Comparison of ENCODE assay signal across 8 cellular contexts in genomic region chr6:160005861-160006540, GRCh38. TPM values are rescaled to one million over a fixed set of nuclear protein-coding genes. Genes with fewer than 3 reads are reported as not detected.
DNase-seq lines count a peak whose midpoint lies in the region; ATAC-seq and TF ChIP-seq lines count a peak whose summit lies in the region.
"Had no signal": no experiment of that assay in that cellular context is flagged by ENCODE, and none has a peak within 500 bp of the region (broad histone marks: within the 10 kb centered on the region; RNA-seq: fewer than 3 reads in every experiment).

No MANE protein-coding gene starts in this region.

- H2AK5ac ChIP-seq in IMR-90 (ENCODE audit: low read depth, low read length), result no peak overlapping the region

- in situ Hi-C loops in IMR-90 (cut with MboI; ENCODE audit: low sequenced_read_pairs), result no loop called here

- H3K27ac ChIP-seq in IMR-90 (ENCODE audit: insufficient read depth, low read length), result no peak overlapping the region
- H3K27ac ChIP-seq: breast epithelium had no signal

- H2BK20ac ChIP-seq in IMR-90 (ENCODE audit: low read depth, low read length), result no peak overlapping the region

- TF ChIP-seq CTCF in IMR-90 (conservative IDR thresholded peaks at IDR 0.05; ENCODE audit: low read depth, low read length), result no peak
- TF ChIP-seq CTCF in cardiac fibroblast (IDR thresholded peaks at IDR 0.05; ENCODE audit: low read depth, low read length), result no peak

- no peak overlapping the region for H3K14ac ChIP-seq in IMR-90 (replicated peaks; ENCODE audit: low read depth, low read length)

- intact Hi-C loops in IMR-90 (cut with micrococcal nuclease), result loop anchor here (5.0 kb wide), 1 partner anchor 34 kb away; no protein-coding TSS in a partner anchor

- no peaks in the 10 kb centered on the region for H3K27me3 Mint-ChIP-seq in stimulated activated naive B cell treated with anti-CD40 and anti-IgM and Interleukin-4, amounts not matched to agents 10 μg/mL and 1 μg/mL and 100 μg/mL, for 72 hours

- H3K4me2 ChIP-seq in IMR-90 (ENCODE audit: low read depth, low read length), result peak overlapping the region; percentile 42; the same call in 1 of the 2 replicates

- CTCF ChIA-PET in IMR-90 (lab: Yijun Ruan, JAX), result no interaction called here

- no peak overlapping the region for H2BK120ac ChIP-seq in IMR-90 (ENCODE audit: low read depth, low read length)

- H3K4ac ChIP-seq in IMR-90 (ENCODE audit: low read depth, low read length), result no peak overlapping the region

- H4K5ac ChIP-seq in IMR-90 (ENCODE audit: low read depth, low read length), result no peak overlapping the region

- peaks cover 2% of the 10 kb centered on the region; the same call in 1 of the 2 replicates for H3K4me1 ChIP-seq in IMR-90 (ENCODE audit: control insufficient read depth, insufficient read depth, low read length)
- H3K4me1 ChIP-seq: breast epithelium had no signal

- dilution Hi-C loops in IMR-90 (cut with HindIII; ENCODE audit: low sequenced_read_pairs, unreplicated experiment), result no loop called here

- no peak overlapping the region for H3K27ac Mint-ChIP-seq in stimulated activated naive B cell treated with anti-CD40 and anti-IgM and Interleukin-4, amounts not matched to agents 10 μg/mL and 1 μg/mL and 100 μg/mL, for 72 hours

- ATAC-seq in IMR-90 (ENCODE audit: low read depth), result peak; percentile 98
- ATAC-seq in stimulated activated naive B cell treated with anti-CD40 and anti-IgM and Interleukin-4, amounts not matched to agents 10 μg/mL and 1 μg/mL and 100 μg/mL, for 72 hours (replicated peaks), result peak in 1 of 2 donors; percentile 25

- H4K20me1 ChIP-seq in IMR-90 (ENCODE audit: insufficient read depth, low read length), result peaks cover 62% of the 10 kb centered on the region

- no peak for TF ChIP-seq RAD21 in IMR-90 (IDR thresholded peaks at IDR 0.05; ENCODE audit: low read length)

- peaks cover 27 to 60% of the 10 kb centered on the region in 2 donors for H3K4me1 Mint-ChIP-seq in stimulated activated naive B cell treated with anti-CD40 and anti-IgM and Interleukin-4, amounts not matched to agents 10 μg/mL and 1 μg/mL and 100 μg/mL, for 72 hours

- no peak for TF ChIP-seq POLR2A in IMR-90 (IDR thresholded peaks at IDR 0.05; ENCODE audit: low read depth, low read length)

- no peak overlapping the region for H3K23ac ChIP-seq in IMR-90 (ENCODE audit: low read depth, low read length)

- 66% methylated on average over 29 of the region's 57 CpGs; no CpG with 5 or more reads in 1 of the 2 experiments for WGBS in IMR-90 (ENCODE audit: extremely low coverage in 2 of 2, insufficient read length in 1 of 2), 2 experiments

- H3K36me3 Mint-ChIP-seq in stimulated activated naive B cell treated with anti-CD40 and anti-IgM and Interleukin-4, amounts not matched to agents 10 μg/mL and 1 μg/mL and 100 μg/mL, for 72 hours, result peaks cover 45 to 63% of the 10 kb centered on the region in 2 donors

- POLR2A ChIA-PET in IMR-90 (lab: Charles Lee; ENCODE audit: unreplicated experiment), result no interaction called here

- no peak overlapping the region for H2BK5ac ChIP-seq in IMR-90 (ENCODE audit: low read depth, low read length, poor library complexity, severe bottlenecking)

- H2BK15ac ChIP-seq in IMR-90 (ENCODE audit: low read depth, low read length), result no peak overlapping the region

- no peak overlapping the region for H4K91ac ChIP-seq in IMR-90 (ENCODE audit: insufficient read depth, low read depth, low read length)

- H3K9ac ChIP-seq in IMR-90 (ENCODE audit: low read depth, low read length), result no peak overlapping the region

- H4K8ac ChIP-seq in IMR-90 (ENCODE audit: low read depth in 2 of 2, low read length in 2 of 2), result no peak overlapping the region

- H3K4me3 Mint-ChIP-seq in stimulated activated naive B cell treated with anti-CD40 and anti-IgM and Interleukin-4, amounts not matched to agents 10 μg/mL and 1 μg/mL and 100 μg/mL, for 72 hours, result peak overlapping the region; percentile 46 to 62

- H3K9me3 ChIP-seq in IMR-90 (ENCODE audit: control insufficient read depth, insufficient read depth, low read length), result peaks cover 3% of the 10 kb centered on the region; the same call in 1 of the 2 replicates
- H3K9me3 ChIP-seq: breast epithelium had no signal

- peaks cover 26 to 61% of the 10 kb centered on the region in 2 experiments for H3K79me1 ChIP-seq in IMR-90 (ENCODE audit: low read depth in 1 of 2, low read length in 2 of 2)

- H3K9me1 ChIP-seq in IMR-90 (ENCODE audit: insufficient read depth, low read length), result peaks cover 8% of the 10 kb centered on the region; the same call in 1 of the 2 replicates

- H2AFZ ChIP-seq in IMR-90 (replicated peaks; ENCODE audit: low read length, poor library complexity), result peak overlapping the region; percentile 74

- no peak overlapping the region for H2AK9ac ChIP-seq in IMR-90 (replicated peaks; ENCODE audit: low read depth, low read length, poor library complexity)

- no peak overlapping the region for H3K18ac ChIP-seq in IMR-90 (ENCODE audit: low read depth, low read length)

- H3K4me3 ChIP-seq in IMR-90 (ENCODE audit: insufficient read depth, low read depth, low read length), result no peak overlapping the region
- H3K4me3 ChIP-seq in cardiac fibroblast (replicated peaks in 1 of 2; ENCODE audit: low read depth in 2 of 2, low read length in 2 of 2), result peak overlapping the region in 1 of 2 donors; percentile 17

- no peaks in the 10 kb centered on the region for H3K27me3 ChIP-seq in IMR-90 (ENCODE audit: control insufficient read depth, insufficient read depth, low read length)
- H3K27me3 ChIP-seq: breast epithelium had no signal

- no TSS peak for BruUV-seq in IMR-90 (replicated peaks; lab: Mats Ljungman, UMichigan)

- peaks cover 4 to 16% of the 10 kb centered on the region in 2 donors for H3K9me3 Mint-ChIP-seq in stimulated activated naive B cell treated with anti-CD40 and anti-IgM and Interleukin-4, amounts not matched to agents 10 μg/mL and 1 μg/mL and 100 μg/mL, for 72 hours

- H3K36me3 ChIP-seq in IMR-90 (ENCODE audit: control insufficient read depth, insufficient read depth, low read length), result peaks cover 9% of the 10 kb centered on the region
- H3K36me3 ChIP-seq: breast epithelium had no signal

- DNase-seq in IMR-90 (peak; percentile 61), cardiac fibroblast (ENCODE audit: low read depth in 2 of 2) (peak; percentile 40 to 68), iris pigment epithelial cell (ENCODE audit: low read depth) (peak; percentile 69), C1 segment of cervical spinal cord (lab: John Stamatoyannopoulos, UW) (no peak)
- no peak for DNase-seq in stimulated activated naive B cell treated with anti-CD40 and anti-IgM and Interleukin-4, amounts not matched to agents 10 μg/mL and 1 μg/mL and 100 μg/mL, for 72 hours
- no peak for DNase-seq in stimulated activated naive CD4-positive, alpha-beta T cell (lab: John Stamatoyannopoulos, UW)
- DNase-seq in stimulated activated CD4-positive, alpha-beta T cell treated with anti-CD3 and anti-CD28 coated beads, Interleukin-4, amount 100 ng/mL, for 4 hours, result no peak

- no peak overlapping the region for H3K56ac ChIP-seq in IMR-90 (ENCODE audit: extremely low read depth, insufficient read depth, low read length)

TF ChIP-seq in IMR-90, 13 proteins besides CTCF, POLR2A, EP300 and RAD21:
- TF ChIP-seq MXI1 (IDR thresholded peaks at IDR 0.05; ENCODE audit: borderline replicate concordance, low read depth, low read length) (peak; percentile 96), BHLHE40 (IDR thresholded peaks at IDR 0.05; ENCODE audit: low read depth, low read length) (no peak)

RNA-seq across cellular contexts. Expression of gene IGF2R, which starts 37.1 kb away (rescaled TPM):
- 33.2 and 38.6 TPM in 2 replicates for total RNA-seq in IMR-90 (2012; rRNA removed)
- polyA plus RNA-seq in IMR-90 (2012; rRNA removed), result 37.2 and 41.4 TPM in 2 replicates
- polyA plus RNA-seq in IMR-90 (2012; cell fraction: cytosol; rRNA removed), result 20.4 and 27.1 TPM in 2 replicates
- polyA plus RNA-seq in IMR-90 (2012; cell fraction: nucleus; rRNA removed; ENCODE audit: low replicate concordance), result 24.9 and 43.2 TPM in 2 replicates

Comparison
In these comparisons a context has a peak if more than half of its experiments do, and no peak if none do; other contexts are left out.
1. DNase-seq: peak in IMR-90 (single experiment), cardiac fibroblast (2 of 2) and iris pigment epithelial cell (single experiment); none in stimulated activated naive B cell treated with anti-CD40 and anti-IgM and Interleukin-4, amounts not matched to agents 10 μg/mL and 1 μg/mL and 100 μg/mL, for 72 hours (single experiment), stimulated activated naive CD4-positive, alpha-beta T cell (0 of 6), C1 segment of cervical spinal cord (0 of 14) and stimulated activated CD4-positive, alpha-beta T cell treated with anti-CD3 and anti-CD28 coated beads, Interleukin-4, amount 100 ng/mL, for 4 hours (0 of 2).